ENCODE assay signal across 9 cellular contexts in the genomic region with DNA sequence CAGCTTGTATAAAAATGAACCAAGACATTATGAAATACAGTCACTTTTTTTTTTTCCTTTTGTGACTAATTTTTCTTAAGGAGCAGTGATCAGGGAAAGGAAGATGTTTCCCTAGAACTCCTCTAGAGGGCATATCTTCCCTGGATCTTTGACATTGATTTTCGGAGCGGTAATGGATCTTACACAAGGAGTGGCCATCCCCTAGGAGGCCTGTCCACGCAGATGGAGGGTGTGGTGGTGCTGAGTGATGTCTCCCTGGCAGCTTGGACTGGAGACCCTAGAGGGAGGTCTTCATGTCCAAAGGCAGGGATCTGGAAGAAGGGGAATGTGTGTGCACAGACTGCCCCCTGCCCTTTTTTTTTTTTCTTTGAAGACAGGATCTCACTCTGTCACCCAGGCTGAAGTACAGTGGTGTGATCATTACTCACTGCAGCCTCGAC. TPM values are rescaled to one million over a fixed set of nuclear protein-coding genes. Genes with fewer than 3 reads are reported as not detected.
A peak's percentile ranks its signal among the peaks of the same experiment; 100 is the strongest.
DNase-seq lines count a peak whose midpoint lies in the region; ATAC-seq and TF ChIP-seq lines count a peak whose summit lies in the region.
"Had no signal": no experiment of that assay in that cellular context is flagged by ENCODE, and none has a peak within 500 bp of the region (broad histone marks: within the 10 kb centered on the region; RNA-seq: fewer than 3 reads in every experiment).

No MANE protein-coding gene starts in this region.

- WGBS in esophagus muscularis mucosa: 41% methylated on average over 4 of the region's 4 CpGs

- peak overlapping the region; percentile 76 for H2AFZ ChIP-seq in osteoblast (ENCODE audit: low read length)

- no peaks in the 10 kb centered on the region for H4K20me1 ChIP-seq in DOHH2 (ENCODE audit: control insufficient read depth, insufficient read depth, low read depth, low read length)
- no peaks in the 10 kb centered on the region for H4K20me1 ChIP-seq in osteoblast (ENCODE audit: insufficient read depth, low read length)

- TF ChIP-seq CTCF in DOHH2 (IDR thresholded peaks at IDR 0.05; ENCODE audit: low read depth, low read length, poor library complexity, severe bottlenecking) (peak; percentile 23), esophagus muscularis mucosa (IDR thresholded peaks at IDR 0.05) (peak in 2 of 3 experiments; percentile 30 to 43), osteoblast (IDR thresholded peaks at IDR 0.05; ENCODE audit: extremely low read depth, low read depth, low read length) (peak; percentile 67)

- no peak overlapping the region for H3K4me3 Mint-ChIP-seq in stimulated activated effector memory CD8-positive, alpha-beta T cell treated with anti-CD3 and anti-CD28 coated beads, Interleukin-12 subunit alpha, Interleukin-12 subunit beta, amount 100 ng/mL, for 72 hours

- H3K4me1 ChIP-seq in DOHH2 (ENCODE audit: control insufficient read depth, low read length): no peaks in the 10 kb centered on the region
- no peaks in the 10 kb centered on the region for H3K4me1 ChIP-seq in esophagus muscularis mucosa
- H3K4me1 ChIP-seq in osteoblast (ENCODE audit: insufficient read depth, low read length): no peaks in the 10 kb centered on the region

- H3K79me2 ChIP-seq in DOHH2 (ENCODE audit: control insufficient read depth, low read length) (no peaks in the 10 kb centered on the region), osteoblast (ENCODE audit: insufficient read depth, low read length) (no peaks in the 10 kb centered on the region)

- H3K9me3 ChIP-seq in DOHH2 (ENCODE audit: control insufficient read depth, insufficient read depth, low read length) (no peaks in the 10 kb centered on the region), esophagus muscularis mucosa (no peaks in the 10 kb centered on the region), osteoblast (ENCODE audit: low read depth, low read length) (no peaks in the 10 kb centered on the region)

- H3F3A ChIP-seq in DOHH2 (ENCODE audit: control insufficient read depth, insufficient read depth): no peaks in the 10 kb centered on the region

- H3K27ac Mint-ChIP-seq in stimulated activated effector memory CD8-positive, alpha-beta T cell treated with anti-CD3 and anti-CD28 coated beads, Interleukin-12 subunit alpha, Interleukin-12 subunit beta, amount 100 ng/mL, for 72 hours: no peak overlapping the region

- H3K4me2 ChIP-seq in DOHH2 (ENCODE audit: low read length) (no peak overlapping the region), osteoblast (ENCODE audit: insufficient read depth, low read length) (no peak overlapping the region)

- no peaks in the 10 kb centered on the region for H3K4me1 Mint-ChIP-seq in stimulated activated effector memory CD8-positive, alpha-beta T cell treated with anti-CD3 and anti-CD28 coated beads, Interleukin-12 subunit alpha, Interleukin-12 subunit beta, amount 100 ng/mL, for 72 hours

- H3K27ac ChIP-seq in DOHH2 (ENCODE audit: low read depth, low read length): no peak overlapping the region
- H3K27ac ChIP-seq in esophagus muscularis mucosa (replicated peaks in 1 of 4): no peak overlapping the region
- H3K27ac ChIP-seq in osteoblast (ENCODE audit: low read depth, low read length): no peak overlapping the region

- peaks cover 5% of the 10 kb centered on the region for H3K36me3 Mint-ChIP-seq in stimulated activated effector memory CD8-positive, alpha-beta T cell treated with anti-CD3 and anti-CD28 coated beads, Interleukin-12 subunit alpha, Interleukin-12 subunit beta, amount 100 ng/mL, for 72 hours

- no peaks in the 10 kb centered on the region for H3K27me3 ChIP-seq in DOHH2 (ENCODE audit: control insufficient read depth, low read length)
- H3K27me3 ChIP-seq in esophagus muscularis mucosa: no peaks in the 10 kb centered on the region
- H3K27me3 ChIP-seq in osteoblast (ENCODE audit: insufficient read depth, low read length): no peaks in the 10 kb centered on the region

- ATAC-seq in stimulated activated effector memory CD8-positive, alpha-beta T cell treated with anti-CD3 and anti-CD28 coated beads, Interleukin-12 subunit alpha, Interleukin-12 subunit beta, amount 100 ng/mL, for 72 hours: no peak
- ATAC-seq in HG02970 (IDR thresholded peaks at IDR 0.05; ENCODE audit: low FRiP score, unreplicated experiment): no peak

- DNase-seq in NCI-H82 (lab: John Stamatoyannopoulos, UW): peak; percentile 50
- DNase-seq in esophagus muscularis mucosa (ENCODE audit: extremely low spot score): no peak
- peak; percentile 96 for DNase-seq in osteoblast (ENCODE audit: insufficient read length, low spot score, missing footprints)
- no peak for DNase-seq in stimulated activated effector memory CD8-positive, alpha-beta T cell treated with anti-CD3 and anti-CD28 coated beads, Interleukin-12 subunit alpha, Interleukin-12 subunit beta, amount 100 ng/mL, for 72 hours (ENCODE audit: low spot score in 2 of 2)
- no peak for DNase-seq in NCI-H2107 (lab: John Stamatoyannopoulos, UW)
- no peak for DNase-seq in GF-D8 (lab: John Stamatoyannopoulos, UW)
- DNase-seq: activated CD4-positive, alpha-beta T cell treated with anti-CD3 and anti-CD28 coated beads for 48 hours had no signal

- H3K9me2 ChIP-seq in DOHH2 (replicated peaks; ENCODE audit: control insufficient read depth, low read length): no peaks in the 10 kb centered on the region

- no peak overlapping the region for H3K4me3 ChIP-seq in DOHH2 (ENCODE audit: low read length)
- no peak overlapping the region for H3K4me3 ChIP-seq in esophagus muscularis mucosa
- no peak overlapping the region for H3K4me3 ChIP-seq in osteoblast (ENCODE audit: insufficient read depth, low read length)

- intact Hi-C loops in esophagus muscularis mucosa (cut with DNase I): no loop called here

- no peak for TF ChIP-seq POLR2A in esophagus muscularis mucosa (IDR thresholded peaks at IDR 0.05; ENCODE audit: low read depth)

- H3K9me3 Mint-ChIP-seq in stimulated activated effector memory CD8-positive, alpha-beta T cell treated with anti-CD3 and anti-CD28 coated beads, Interleukin-12 subunit alpha, Interleukin-12 subunit beta, amount 100 ng/mL, for 72 hours: no peaks in the 10 kb centered on the region

- no peak for TF ChIP-seq EP300 in esophagus muscularis mucosa (IDR thresholded peaks at IDR 0.05)

- no peaks in the 10 kb centered on the region for H3K36me3 ChIP-seq in DOHH2 (ENCODE audit: control insufficient read depth, low read length)
- no peaks in the 10 kb centered on the region for H3K36me3 ChIP-seq in esophagus muscularis mucosa
- H3K36me3 ChIP-seq in osteoblast (ENCODE audit: insufficient read depth, low read length): no peaks in the 10 kb centered on the region

RNA-seq across cellular contexts. Expression of a gene that starts 7.0 kb away (rescaled TPM):
- total RNA-seq in esophagus muscularis mucosa: 1 to 10 TPM in 1 of 4 donors, under 1 TPM in 2, not detected in 1; 0.39 to 1.1 (median 0.42) TPM
- total RNA-seq in osteoblast: 3.2 and 4.0 TPM in 2 replicates

RNA-seq across cellular contexts. Expression of a gene that starts 26.2 kb away (rescaled TPM):
- total RNA-seq in esophagus muscularis mucosa (10 to 100 TPM; 68.5 to 91.5 (median 84.9) TPM), osteoblast (25.9 and 30.8 TPM in 2 replicates)

RNA-seq across cellular contexts. Expression of a gene that starts 33.3 kb away (rescaled TPM):
- total RNA-seq in esophagus muscularis mucosa (100 to 1,000 TPM; 109 to 136 (median 123) TPM), osteoblast (89.3 and 122 TPM in 2 replicates)

RNA-seq across cellular contexts. Expression of a gene that starts 35.3 kb away (rescaled TPM):
- total RNA-seq in esophagus muscularis mucosa: 10 to 100 TPM in 3 of 4 donors, 1 to 10 TPM in 1; 8.0 to 17.6 (median 13.2) TPM
- 6.9 and 8.8 TPM in 2 replicates for total RNA-seq in osteoblast

Comparison
In these comparisons a context has a peak if more than half of its experiments do, and no peak if none do; other contexts are left out.
1. DNase-seq: peak in NCI-H82 (single experiment) and osteoblast (single experiment); none in esophagus muscularis mucosa (single experiment), stimulated activated effector memory CD8-positive, alpha-beta T cell treated with anti-CD3 and anti-CD28 coated beads, Interleukin-12 subunit alpha, Interleukin-12 subunit beta, amount 100 ng/mL, for 72 hours (0 of 2), NCI-H2107 (single experiment) and GF-D8 (single experiment).
2. Peak in every context shown above with its lines, with median percentiles within 50 percentile points of each other: CTCF ChIP-seq.